Comparison of ENCODE assay signal across 2 cellular contexts in genomic region chr16:89093602-89094251, GRCh38.
TF ChIP-seq lines count a peak whose summit lies in the region.

ACSF3 (plus strand) TSS chr16:89093852; CDS start chr16:89100682, 6,830 bp downstream.

TF ChIP-seq in A549, 52 proteins besides CTCF, POLR2A, EP300 and RAD21 (continued from another document):
- no peak for TF ChIP-seq REST (IDR thresholded peaks at IDR 0.05)
- TF ChIP-seq KDM1A (IDR thresholded peaks at IDR 0.05; ENCODE audit: low read depth): no peak
- TF ChIP-seq PBX3 (IDR thresholded peaks at IDR 0.05): no peak
- no peak for TF ChIP-seq FOSL2 (IDR thresholded peaks at IDR 0.05)
- peak; percentile 28; the same call in 1 of the 2 replicates for TF ChIP-seq FOSL2 (CRISPR knock-in tag; IDR thresholded peaks at IDR 0.05)
- no peak for TF ChIP-seq NFE2L2 (conservative IDR thresholded peaks at IDR 0.05; ENCODE audit: low read length)
- TF ChIP-seq MYC (IDR thresholded peaks at IDR 0.05; ENCODE audit: borderline replicate concordance, low read length): peak; percentile 54; the same call in 1 of the 2 replicates
- TF ChIP-seq GATA3 (IDR thresholded peaks at IDR 0.05; ENCODE audit: borderline replicate concordance): no peak
- 0 out of 2 replicates have a peak, but pooled peaks have one; percentile 23 for TF ChIP-seq HOXB13 (CRISPR knock-in tag; IDR thresholded peaks at IDR 0.05; ENCODE audit: low read depth)
- TF ChIP-seq PHF8 (IDR thresholded peaks at IDR 0.05; ENCODE audit: borderline replicate concordance, low read depth): peak; percentile 29; the same call in 1 of the 2 replicates
- TF ChIP-seq SREBF2 (IDR thresholded peaks at IDR 0.05): no peak
- no peak for TF ChIP-seq HOXA7 (CRISPR knock-in tag; IDR thresholded peaks at IDR 0.05)
- no peak for TF ChIP-seq ZSCAN20 (CRISPR knock-in tag; IDR thresholded peaks at IDR 0.05)
- TF ChIP-seq CBX8 (IDR thresholded peaks at IDR 0.05): no peak
- peak; percentile 74 to 95 for TF ChIP-seq JUN (IDR thresholded peaks at IDR 0.05)

TF ChIP-seq in WTC11, 78 proteins besides CTCF, POLR2A, EP300 and RAD21 (continued from another document):
- TF ChIP-seq AFF4 (CRISPR knock-in tag; IDR thresholded peaks at IDR 0.05; ENCODE audit: borderline replicate concordance) (no peak), RORB (CRISPR knock-in tag; IDR thresholded peaks at IDR 0.05) (no peak), MAX (CRISPR knock-in tag; IDR thresholded peaks at IDR 0.05) (no peak), CREB1 (CRISPR knock-in tag; IDR thresholded peaks at IDR 0.05) (no peak), IRF2 (CRISPR knock-in tag; IDR thresholded peaks at IDR 0.05; ENCODE audit: borderline replicate concordance, low read depth) (no peak), ETV6 (CRISPR knock-in tag; IDR thresholded peaks at IDR 0.05) (no peak), SOX15 (CRISPR knock-in tag; IDR thresholded peaks at IDR 0.05) (no peak), ZMAT4 (CRISPR knock-in tag; IDR thresholded peaks at IDR 0.05) (no peak), CBFB (CRISPR knock-in tag; IDR thresholded peaks at IDR 0.05; ENCODE audit: low read depth) (no peak), TEAD1 (CRISPR knock-in tag; IDR thresholded peaks at IDR 0.05) (no peak), E2F4 (CRISPR knock-in tag; IDR thresholded peaks at IDR 0.05; ENCODE audit: borderline replicate concordance, low read depth) (peak; percentile 79; the same call in 1 of the 2 replicates), OVOL2 (CRISPR knock-in tag; IDR thresholded peaks at IDR 0.05; ENCODE audit: borderline replicate concordance) (no peak), PRDM15 (CRISPR knock-in tag; IDR thresholded peaks at IDR 0.05) (no peak), USF2 (CRISPR knock-in tag; IDR thresholded peaks at IDR 0.05) (peak; percentile 53), SMAD4 (CRISPR knock-in tag; IDR thresholded peaks at IDR 0.05) (no peak), E2F5 (CRISPR knock-in tag; IDR thresholded peaks at IDR 0.05) (0 out of 2 replicates have a peak, but pooled peaks have one; percentile 28), ZNF138 (CRISPR knock-in tag; conservative IDR thresholded peaks at IDR 0.05) (no peak), ZNF263 (CRISPR knock-in tag; IDR thresholded peaks at IDR 0.05; ENCODE audit: low read depth) (no peak), GABPB1 (CRISPR knock-in tag; IDR thresholded peaks at IDR 0.05) (peak; percentile 60), NFYB (CRISPR knock-in tag; conservative IDR thresholded peaks at IDR 0.05; ENCODE audit: low read depth) (0 out of 2 replicates have a peak, but pooled peaks have one; percentile 18), STAT6 (CRISPR knock-in tag; conservative IDR thresholded peaks at IDR 0.05; ENCODE audit: low read depth) (0 out of 2 replicates have a peak, but pooled peaks have one; percentile 83), ZNF425 (CRISPR knock-in tag; conservative IDR thresholded peaks at IDR 0.05) (no peak), ATF2 (CRISPR knock-in tag; IDR thresholded peaks at IDR 0.05; ENCODE audit: borderline replicate concordance, low read depth) (no peak), ZNF396 (CRISPR knock-in tag; IDR thresholded peaks at IDR 0.05; ENCODE audit: borderline replicate concordance) (no peak), SP1 (CRISPR knock-in tag; conservative IDR thresholded peaks at IDR 0.05) (peak; percentile 84)
